Comparison of ENCODE assay signal across 9 cellular contexts in the genomic region with DNA sequence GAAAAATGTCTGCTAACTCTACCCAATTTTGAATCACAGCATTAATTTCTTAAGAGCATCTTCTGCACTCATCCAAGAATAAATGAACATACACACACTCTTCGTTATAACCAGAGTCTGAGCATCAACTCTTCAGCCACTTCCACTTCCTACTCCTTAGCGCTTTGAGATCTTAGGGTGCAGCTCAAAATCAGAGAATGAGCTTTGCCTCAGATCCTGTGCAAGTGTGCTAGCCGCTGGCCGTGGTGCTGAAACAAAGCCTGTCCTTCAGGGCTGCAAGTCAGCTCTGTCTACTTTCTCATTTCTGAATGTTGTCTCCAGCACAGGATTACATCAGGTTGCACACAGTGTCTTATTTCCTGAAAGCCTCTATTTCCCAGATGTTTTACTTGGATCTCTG.
DNase-seq lines count a peak whose midpoint lies in the region; ATAC-seq and TF ChIP-seq lines count a peak whose summit lies in the region.
"Had no signal": no experiment of that assay in that cellular context is flagged by ENCODE, and none has a peak within 500 bp of the region (broad histone marks: within the 10 kb centered on the region; RNA-seq: fewer than 3 reads in every experiment).

No MANE protein-coding gene starts in this region.

- H3K36me3 ChIP-seq in gastroesophageal sphincter: no peaks in the 10 kb centered on the region
- H3K36me3 ChIP-seq: BLaER1 treated with 17β-estradiol and CSF1 and Interleukin-3, amounts not matched to agents 10 nM and 100 nM had no signal

- no peaks in the 10 kb centered on the region for H3K4me1 ChIP-seq in gastroesophageal sphincter
- H3K4me1 ChIP-seq: BLaER1 treated with 17β-estradiol and CSF1 and Interleukin-3, amounts not matched to agents 10 nM and 100 nM had no signal

- TF ChIP-seq EP300 in gastroesophageal sphincter (IDR thresholded peaks at IDR 0.05): no peak

- peak; percentile 32 to 38 for DNase-seq in activated T-cell treated with anti-CD3 and anti-CD28 coated beads, Interleukin-2, amount 50 U/mL, for 48 hours
- DNase-seq in activated T-cell treated with anti-CD3 and anti-CD28 coated beads, Interleukin-2, amount 50 U/mL, for 1 hour: no peak
- DNase-seq in RPMI8226: peak; percentile 52
- DNase-seq in erythroblast (lab: John Stamatoyannopoulos, UW): peak; percentile 12 to 17
- DNase-seq in stimulated activated CD4-positive, alpha-beta T cell treated with anti-CD3 and anti-CD28 coated beads, Interleukin-2, amount 100 ng/mL, for 24 hours: peak; percentile 26 to 40
- no peak for DNase-seq in type B pancreatic cell (ENCODE audit: extremely low spot score, unreplicated experiment)

- TF ChIP-seq CTCF in gastroesophageal sphincter (IDR thresholded peaks at IDR 0.05) (no peak), type B pancreatic cell (conservative IDR thresholded peaks at IDR 0.05) (no peak)

- H3K9me3 ChIP-seq in gastroesophageal sphincter: peaks cover 0 to 13% (median 0%) of the 10 kb centered on the region in 3 donors

- 7 to 13% methylated on average over 2 to 4 of the region's 4 CpGs for WGBS in gastroesophageal sphincter (ENCODE audit: low coverage in 1 of 2), 2 donors

- ATAC-seq in GM18502 (IDR thresholded peaks at IDR 0.05; ENCODE audit: poor library complexity, unreplicated experiment): no peak
- no peak for ATAC-seq in gastroesophageal sphincter

- no peak overlapping the region for H3K27ac Mint-ChIP-seq in type B pancreatic cell

- H3K4me3 ChIP-seq in gastroesophageal sphincter: no peak overlapping the region
- H3K4me3 ChIP-seq: BLaER1 treated with 17β-estradiol and CSF1 and Interleukin-3, amounts not matched to agents 10 nM and 100 nM had no signal

- H3K36me3 Mint-ChIP-seq in type B pancreatic cell: no peaks in the 10 kb centered on the region

- no peaks in the 10 kb centered on the region for H3K4me1 Mint-ChIP-seq in type B pancreatic cell (ENCODE audit: unreplicated experiment)

- no peaks in the 10 kb centered on the region for H3K9me3 Mint-ChIP-seq in type B pancreatic cell

- H3K27me3 ChIP-seq in gastroesophageal sphincter: peaks cover 5% of the 10 kb centered on the region
- H3K27me3 ChIP-seq: BLaER1 treated with 17β-estradiol and CSF1 and Interleukin-3, amounts not matched to agents 10 nM and 100 nM had no signal

- H3K27me3 Mint-ChIP-seq in type B pancreatic cell: peaks cover 10% of the 10 kb centered on the region

- no peak for TF ChIP-seq POLR2A in erythroblast (IDR thresholded peaks at IDR 0.05; ENCODE audit: low read length)
- TF ChIP-seq POLR2A in gastroesophageal sphincter (IDR thresholded peaks at IDR 0.05): no peak

- H3K4me3 Mint-ChIP-seq in type B pancreatic cell: no peak overlapping the region

- H3K27ac ChIP-seq in gastroesophageal sphincter: no peak overlapping the region
- H3K27ac ChIP-seq: BLaER1 treated with 17β-estradiol and CSF1 and Interleukin-3, amounts not matched to agents 10 nM and 100 nM had no signal

Comparison
In these comparisons a context has a peak if more than half of its experiments do, and no peak if none do; other contexts are left out.
1. DNase-seq: peak in activated T-cell treated with anti-CD3 and anti-CD28 coated beads, Interleukin-2, amount 50 U/mL, for 48 hours (2 of 2), RPMI8226 (single experiment), erythroblast (2 of 2) and stimulated activated CD4-positive, alpha-beta T cell treated with anti-CD3 and anti-CD28 coated beads, Interleukin-2, amount 100 ng/mL, for 24 hours (2 of 2); none in activated T-cell treated with anti-CD3 and anti-CD28 coated beads, Interleukin-2, amount 50 U/mL, for 1 hour (single experiment) and type B pancreatic cell (single experiment).